In the genomic region with DNA sequence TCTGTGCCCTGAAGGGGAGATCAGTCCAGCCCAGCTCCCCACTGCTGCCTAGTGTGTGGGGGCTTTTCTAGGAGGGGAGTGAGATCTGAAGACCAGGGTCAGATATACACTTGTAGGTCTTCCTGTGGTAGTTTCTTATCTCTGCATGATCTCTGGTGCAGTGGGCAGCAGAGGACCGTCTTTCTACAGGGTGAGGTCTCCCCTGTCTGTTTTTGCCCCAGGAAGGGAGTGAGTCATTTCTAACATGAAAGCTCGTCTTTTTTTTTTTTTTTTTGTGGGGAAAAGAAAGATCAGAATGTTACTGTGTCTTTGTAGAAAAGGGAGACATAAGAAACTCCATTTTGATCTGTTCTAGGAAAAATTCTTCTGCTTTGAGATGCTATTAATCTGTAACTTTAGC, we compare ENCODE assay signal across 18 cellular contexts. TPM values are rescaled to one million over a fixed set of nuclear protein-coding genes. Genes with fewer than 3 reads are reported as not detected.
A peak's percentile ranks its signal among the peaks of the same experiment; 100 is the strongest.
DNase-seq lines count a peak whose midpoint lies in the region; ATAC-seq and TF ChIP-seq lines count a peak whose summit lies in the region.
"Had no signal": no experiment of that assay in that cellular context is flagged by ENCODE, and none has a peak within 500 bp of the region (broad histone marks: within the 10 kb centered on the region; RNA-seq: fewer than 3 reads in every experiment).

No MANE protein-coding gene starts in this region.

- BruUV-seq in A673 (replicated peaks; lab: Mats Ljungman, UMichigan): no TSS peak

- H3K27ac ChIP-seq in neural progenitor cell (no peak overlapping the region), A673 (ENCODE audit: low read depth, low read length, poor library complexity, severe bottlenecking) (no peak overlapping the region)
- H3K27ac ChIP-seq: C4-2B had no signal

- H3K9me2 ChIP-seq in Loucy (replicated peaks; ENCODE audit: low read depth, low read length): no peaks in the 10 kb centered on the region

- peaks cover 18% of the 10 kb centered on the region for H3K9me3 Mint-ChIP-seq in activated T-helper 17 cell treated with anti-CD3 and anti-CD28 coated beads, Interleukin-2, amount 50 U/mL, for 72 hours
- peaks cover 75% of the 10 kb centered on the region for H3K9me3 Mint-ChIP-seq in neural progenitor cell

- no peak overlapping the region for H3K4me3 Mint-ChIP-seq in activated T-helper 17 cell treated with anti-CD3 and anti-CD28 coated beads, Interleukin-2, amount 50 U/mL, for 72 hours
- no peak overlapping the region for H3K4me3 Mint-ChIP-seq in neural progenitor cell
- H3K4me3 Mint-ChIP-seq: CD4-positive, alpha-beta memory T cell; HFFc6 had no signal

- POLR2A ChIA-PET in A673 (lab: Charles Lee; ENCODE audit: low non-redundant PET): no interaction called here

- CTCF ChIA-PET in A673 (lab: Charles Lee): no interaction called here

- H3K36me3 ChIP-seq in Loucy (ENCODE audit: insufficient read depth, low read length): no peaks in the 10 kb centered on the region
- H3K36me3 ChIP-seq in neural progenitor cell: no peaks in the 10 kb centered on the region
- no peaks in the 10 kb centered on the region for H3K36me3 ChIP-seq in A673 (ENCODE audit: insufficient read depth, low read length, poor library complexity, severe bottlenecking)

- H3K4me1 ChIP-seq in Loucy (ENCODE audit: insufficient read depth, low read length, poor library complexity, severe bottlenecking) (no peaks in the 10 kb centered on the region), neural progenitor cell (peaks cover 32% of the 10 kb centered on the region), A673 (ENCODE audit: insufficient read depth, low read length, poor library complexity, severe bottlenecking) (no peaks in the 10 kb centered on the region)

- H3K9ac ChIP-seq in Loucy (ENCODE audit: low read depth, low read length, poor library complexity, severe bottlenecking) (no peak overlapping the region), neural progenitor cell (no peak overlapping the region)

- H2AFZ ChIP-seq in Loucy (ENCODE audit: low read length): peak overlapping the region; percentile 3; the same call in 1 of the 2 replicates
- H2AFZ ChIP-seq in neural progenitor cell (replicated peaks): no peak overlapping the region

- H3K4me2 ChIP-seq in Loucy (ENCODE audit: low read depth, low read length, poor library complexity, severe bottlenecking): peak overlapping the region; percentile 13
- H3K4me2 ChIP-seq in neural progenitor cell: peak overlapping the region; percentile 35

- no peaks in the 10 kb centered on the region for H3F3A ChIP-seq in Loucy (ENCODE audit: low read depth)
- H3F3A ChIP-seq in neural progenitor cell (ENCODE audit: low read depth): peaks cover 14% of the 10 kb centered on the region

- intact Hi-C loops in A673 (cut with micrococcal nuclease; ENCODE audit: unreplicated experiment): no loop called here

- peak; percentile 29 for ATAC-seq in activated T-helper 17 cell treated with anti-CD3 and anti-CD28 coated beads, Interleukin-2, amount 50 U/mL, for 72 hours (replicated peaks)
- no peak for ATAC-seq in HG03175 (IDR thresholded peaks at IDR 0.05; ENCODE audit: unreplicated experiment)
- ATAC-seq: HCT116, HepG2 had no signal

- H3K36me3 Mint-ChIP-seq in activated T-helper 17 cell treated with anti-CD3 and anti-CD28 coated beads, Interleukin-2, amount 50 U/mL, for 72 hours (ENCODE audit: low read depth): no peaks in the 10 kb centered on the region
- peaks cover 1% of the 10 kb centered on the region for H3K36me3 Mint-ChIP-seq in neural progenitor cell
- H3K36me3 Mint-ChIP-seq: IgD-negative memory B cell had no signal

- DNase-seq in neural progenitor cell (ENCODE audit: low spot score) (no peak), occipital lobe (lab: John Stamatoyannopoulos, UW) (no peak), A673 (ENCODE audit: low spot score) (no peak)
- DNase-seq: AML-193; CD4-positive, alpha-beta memory T cell; DMS153; DMS79; GF-D8; GOT3; H7; HFFc6 had no signal

- H3K27me3 ChIP-seq in Loucy (ENCODE audit: insufficient read depth, low read length, poor library complexity, severe bottlenecking) (no peaks in the 10 kb centered on the region), neural progenitor cell (no peaks in the 10 kb centered on the region), A673 (replicated peaks; ENCODE audit: insufficient read depth, low read depth, low read length, poor library complexity) (no peaks in the 10 kb centered on the region)

- H3K9me3 ChIP-seq in Loucy (ENCODE audit: insufficient read depth, low read depth, low read length): no peaks in the 10 kb centered on the region
- H3K9me3 ChIP-seq in neural progenitor cell (ENCODE audit: low read depth): no peaks in the 10 kb centered on the region
- peaks cover 8% of the 10 kb centered on the region for H3K9me3 ChIP-seq in A673 (ENCODE audit: low read depth, low read length, poor library complexity, severe bottlenecking)

- H3K27me3 Mint-ChIP-seq in activated T-helper 17 cell treated with anti-CD3 and anti-CD28 coated beads, Interleukin-2, amount 50 U/mL, for 72 hours: peaks cover 6% of the 10 kb centered on the region
- peaks cover 7% of the 10 kb centered on the region for H3K27me3 Mint-ChIP-seq in neural progenitor cell (ENCODE audit: insufficient read depth, low read depth)

- TF ChIP-seq CTCF in Loucy (conservative IDR thresholded peaks at IDR 0.05; ENCODE audit: low read length) (no peak), neural progenitor cell (IDR thresholded peaks at IDR 0.05) (no peak), A673 (conservative IDR thresholded peaks at IDR 0.05; ENCODE audit: low read depth, low read length) (no peak)

- H4K20me1 ChIP-seq in Loucy (ENCODE audit: insufficient read depth, low read length, poor library complexity, severe bottlenecking) (no peaks in the 10 kb centered on the region), neural progenitor cell (ENCODE audit: low read depth) (no peaks in the 10 kb centered on the region)

- H3K27ac Mint-ChIP-seq in activated T-helper 17 cell treated with anti-CD3 and anti-CD28 coated beads, Interleukin-2, amount 50 U/mL, for 72 hours: no peak overlapping the region
- H3K27ac Mint-ChIP-seq in neural progenitor cell: no peak overlapping the region
- H3K27ac Mint-ChIP-seq: HFFc6, IgD-negative memory B cell had no signal

- no peaks in the 10 kb centered on the region for H3K4me1 Mint-ChIP-seq in activated T-helper 17 cell treated with anti-CD3 and anti-CD28 coated beads, Interleukin-2, amount 50 U/mL, for 72 hours
- no peaks in the 10 kb centered on the region for H3K4me1 Mint-ChIP-seq in neural progenitor cell
- H3K4me1 Mint-ChIP-seq: IgD-negative memory B cell had no signal

- no peaks in the 10 kb centered on the region for H3K79me2 ChIP-seq in Loucy (ENCODE audit: insufficient read depth, low read length)
- H3K79me2 ChIP-seq in neural progenitor cell (ENCODE audit: low read depth): no peaks in the 10 kb centered on the region

- H3K4me3 ChIP-seq in Loucy (ENCODE audit: low read length, poor library complexity, severe bottlenecking) (no peak overlapping the region), neural progenitor cell (no peak overlapping the region), A673 (ENCODE audit: low read depth, low read length, poor library complexity, severe bottlenecking) (no peak overlapping the region)

RNA-seq across cellular contexts. Expression of a gene that starts 8.8 kb away (rescaled TPM):
- total RNA-seq in activated T-helper 17 cell treated with anti-CD3 and anti-CD28 coated beads, Interleukin-2, amount 50 U/mL, for 72 hours: 10 to 100 TPM; 20.5 to 45.0 TPM
- total RNA-seq in neural progenitor cell (ENCODE audit: low replicate concordance) (13.5 and 18.9 TPM in 2 replicates), occipital lobe (23.9 TPM), A673 (2021) (15.1 and 19.1 TPM in 2 replicates)

RNA-seq across cellular contexts. Expression of a gene that starts 51.4 kb away (rescaled TPM):
- total RNA-seq in activated T-helper 17 cell treated with anti-CD3 and anti-CD28 coated beads, Interleukin-2, amount 50 U/mL, for 72 hours: 10 to 100 TPM; 15.1 to 41.6 TPM
- 12.9 and 16.2 TPM in 2 replicates for total RNA-seq in neural progenitor cell (ENCODE audit: low replicate concordance)
- total RNA-seq in occipital lobe: 27.3 TPM
- total RNA-seq in A673 (2021): 9.8 and 14.7 TPM in 2 replicates
